In the genomic region with DNA sequence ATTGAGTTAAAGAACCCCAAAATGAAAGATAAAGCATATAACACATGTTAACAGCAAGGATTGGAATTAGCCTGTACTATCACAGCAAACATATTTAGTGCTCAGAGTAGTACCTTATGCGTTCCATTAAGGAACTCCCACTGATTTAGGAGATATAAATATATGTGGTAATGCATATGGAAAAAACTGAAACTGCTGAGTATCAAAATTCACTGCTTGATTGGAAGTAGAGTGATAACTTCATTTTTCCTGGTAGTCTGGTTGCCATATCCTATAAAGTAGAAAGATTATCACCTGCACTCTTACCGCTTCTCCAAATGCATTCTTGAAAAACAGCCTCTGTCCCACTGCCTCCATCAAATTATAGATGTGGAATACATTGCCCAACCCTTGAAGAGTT, we compare ENCODE assay signal across 2 cellular contexts.
TF ChIP-seq lines count a peak whose summit lies in the region.

No MANE protein-coding gene starts in this region.

TF ChIP-seq in HCT116, 20 proteins besides CTCF, POLR2A, EP300 and RAD21 (continued from another document):
- TF ChIP-seq EGR1 (IDR thresholded peaks at IDR 0.05; ENCODE audit: low read depth), result no peak
- no peak for TF ChIP-seq FOSL1 (IDR thresholded peaks at IDR 0.05; ENCODE audit: low read depth)
- TF ChIP-seq, protein P1, sequence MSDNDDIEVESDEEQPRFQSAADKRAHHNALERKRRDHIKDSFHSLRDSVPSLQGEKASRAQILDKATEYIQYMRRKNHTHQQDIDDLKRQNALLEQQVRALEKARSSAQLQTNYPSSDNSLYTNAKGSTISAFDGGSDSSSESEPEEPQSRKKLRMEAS (IDR thresholded peaks at IDR 0.05), result no peak
- TF ChIP-seq EZH2phosphoT487 (IDR thresholded peaks at IDR 0.05; ENCODE audit: borderline replicate concordance), result no peak
- TF ChIP-seq CEBPB (IDR thresholded peaks at IDR 0.05; ENCODE audit: low read depth), result no peak
- TF ChIP-seq SP1 (IDR thresholded peaks at IDR 0.05; ENCODE audit: low read depth), result no peak
- no peak for TF ChIP-seq EZH2 (IDR thresholded peaks at IDR 0.05)
- TF ChIP-seq ZNF274 (IDR thresholded peaks at IDR 0.05; ENCODE audit: low read depth, low read length), result no peak
- TF ChIP-seq, protein P2, sequence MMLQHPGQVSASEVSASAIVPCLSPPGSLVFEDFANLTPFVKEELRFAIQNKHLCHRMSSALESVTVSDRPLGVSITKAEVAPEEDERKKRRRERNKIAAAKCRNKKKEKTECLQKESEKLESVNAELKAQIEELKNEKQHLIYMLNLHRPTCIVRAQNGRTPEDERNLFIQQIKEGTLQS (IDR thresholded peaks at IDR 0.05), result no peak
- no peak for TF ChIP-seq JUND (IDR thresholded peaks at IDR 0.05)
- TF ChIP-seq, protein P3, sequence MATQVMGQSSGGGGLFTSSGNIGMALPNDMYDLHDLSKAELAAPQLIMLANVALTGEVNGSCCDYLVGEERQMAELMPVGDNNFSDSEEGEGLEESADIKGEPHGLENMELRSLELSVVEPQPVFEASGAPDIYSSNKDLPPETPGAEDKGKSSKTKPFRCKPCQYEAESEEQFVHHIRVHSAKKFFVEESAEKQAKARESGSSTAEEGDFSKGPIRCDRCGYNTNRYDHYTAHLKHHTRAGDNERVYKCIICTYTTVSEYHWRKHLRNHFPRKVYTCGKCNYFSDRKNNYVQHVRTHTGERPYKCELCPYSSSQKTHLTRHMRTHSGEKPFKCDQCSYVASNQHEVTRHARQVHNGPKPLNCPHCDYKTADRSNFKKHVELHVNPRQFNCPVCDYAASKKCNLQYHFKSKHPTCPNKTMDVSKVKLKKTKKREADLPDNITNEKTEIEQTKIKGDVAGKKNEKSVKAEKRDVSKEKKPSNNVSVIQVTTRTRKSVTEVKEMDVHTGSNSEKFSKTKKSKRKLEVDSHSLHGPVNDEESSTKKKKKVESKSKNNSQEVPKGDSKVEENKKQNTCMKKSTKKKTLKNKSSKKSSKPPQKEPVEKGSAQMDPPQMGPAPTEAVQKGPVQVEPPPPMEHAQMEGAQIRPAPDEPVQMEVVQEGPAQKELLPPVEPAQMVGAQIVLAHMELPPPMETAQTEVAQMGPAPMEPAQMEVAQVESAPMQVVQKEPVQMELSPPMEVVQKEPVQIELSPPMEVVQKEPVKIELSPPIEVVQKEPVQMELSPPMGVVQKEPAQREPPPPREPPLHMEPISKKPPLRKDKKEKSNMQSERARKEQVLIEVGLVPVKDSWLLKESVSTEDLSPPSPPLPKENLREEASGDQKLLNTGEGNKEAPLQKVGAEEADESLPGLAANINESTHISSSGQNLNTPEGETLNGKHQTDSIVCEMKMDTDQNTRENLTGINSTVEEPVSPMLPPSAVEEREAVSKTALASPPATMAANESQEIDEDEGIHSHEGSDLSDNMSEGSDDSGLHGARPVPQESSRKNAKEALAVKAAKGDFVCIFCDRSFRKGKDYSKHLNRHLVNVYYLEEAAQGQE (IDR thresholded peaks at IDR 0.05; ENCODE audit: low read depth), result no peak

TF ChIP-seq in WTC11, 78 proteins besides CTCF, POLR2A, EP300 and RAD21 (continued from another document):
- TF ChIP-seq, protein P4, sequence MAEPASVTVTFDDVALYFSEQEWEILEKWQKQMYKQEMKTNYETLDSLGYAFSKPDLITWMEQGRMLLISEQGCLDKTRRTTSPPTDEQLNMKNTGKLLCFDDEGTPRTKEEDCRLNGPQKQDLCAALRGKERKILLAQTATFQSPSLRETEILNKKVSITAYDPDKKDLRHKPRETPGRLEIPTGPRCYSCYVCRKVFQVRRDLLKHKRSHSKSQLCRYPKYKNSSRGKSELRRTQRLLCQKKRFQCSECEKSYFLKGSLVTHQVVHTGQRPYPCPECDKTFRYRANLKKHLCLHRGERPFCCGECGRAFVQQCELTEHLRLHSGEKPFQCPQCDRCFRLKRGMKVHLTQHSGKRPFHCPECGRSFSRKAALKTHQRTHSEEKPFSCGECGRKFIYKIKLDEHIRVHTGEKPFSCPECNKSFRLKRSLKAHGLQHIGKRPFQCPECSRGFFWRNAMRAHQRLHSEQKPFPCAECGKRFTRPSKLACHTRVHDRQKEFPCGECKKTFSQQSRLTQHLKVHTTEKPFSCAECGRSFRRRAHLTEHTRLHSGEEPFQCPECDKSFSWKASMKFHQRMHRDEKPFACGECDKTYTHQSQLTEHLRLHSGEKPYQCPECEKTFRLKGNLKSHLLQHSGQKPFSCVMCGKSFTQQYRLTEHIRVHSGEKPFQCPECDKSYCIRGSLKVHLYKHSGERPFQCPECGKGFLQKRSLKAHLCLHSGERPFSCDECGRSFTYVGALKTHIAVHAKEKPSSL (CRISPR knock-in tag; conservative IDR thresholded peaks at IDR 0.05), result no peak
- TF ChIP-seq ARID4B (CRISPR knock-in tag; IDR thresholded peaks at IDR 0.05; ENCODE audit: borderline replicate concordance) (no peak), ZNF423 (CRISPR knock-in tag; IDR thresholded peaks at IDR 0.05) (no peak), NFATC4 (CRISPR knock-in tag; IDR thresholded peaks at IDR 0.05) (no peak), PRDM15 (CRISPR knock-in tag; IDR thresholded peaks at IDR 0.05) (no peak)
